ENCODE assay signal across 8 cellular contexts in genomic region chr14:86057018-86057667, GRCh38.
DNase-seq lines count a peak whose midpoint lies in the region; ATAC-seq and TF ChIP-seq lines count a peak whose summit lies in the region.

No MANE protein-coding gene starts in this region.

- H3K4me3 ChIP-seq in epithelial cell of esophagus (ENCODE audit: low read length) (no peak overlapping the region), prostate gland (no peak overlapping the region)

- WGBS in prostate gland = 49% methylated on average over 3 of the region's 3 CpGs

- CTCF ChIA-PET in RWPE1 (lab: Yijun Ruan, JAX) = interaction anchor here (0.5 to 0.6 kb wide), 2 partner anchors 365 to 710 kb away, joined by 3 to 4 read pairs; no protein-coding TSS in a partner anchor

- no peaks in the 10 kb centered on the region for H3K36me3 ChIP-seq in prostate gland

- no peak overlapping the region for H3K27ac ChIP-seq in RWPE1
- no peak overlapping the region for H3K27ac ChIP-seq in prostate gland

- no peaks in the 10 kb centered on the region for H3K27me3 ChIP-seq in prostate gland (replicated peaks; ENCODE audit: insufficient read depth)

- no peaks in the 10 kb centered on the region for H3K4me1 ChIP-seq in prostate gland (replicated peaks)

- ATAC-seq in HG03565 (IDR thresholded peaks at IDR 0.05; ENCODE audit: unreplicated experiment) = peak; percentile 62

- peak; percentile 86 for TF ChIP-seq CTCF in RWPE1 (conservative IDR thresholded peaks at IDR 0.05; ENCODE audit: low read depth)
- TF ChIP-seq CTCF in epithelial cell of esophagus (IDR thresholded peaks at IDR 0.05; ENCODE audit: insufficient read depth, low read depth, low read length, missing control alignments) = peak; percentile 86
- peak; percentile 48 to 54 (median 51) for TF ChIP-seq CTCF in prostate gland (IDR thresholded peaks at IDR 0.05)

- POLR2A ChIA-PET in RWPE1 (lab: Yijun Ruan, JAX; ENCODE audit: low non-redundant PET) = no interaction called here

- no peaks in the 10 kb centered on the region for H3K9me3 ChIP-seq in prostate gland

- no peak for TF ChIP-seq POLR2A in prostate gland (IDR thresholded peaks at IDR 0.05)

- intact Hi-C loops in prostate gland (cut with DNase I) = loop anchor here (10.0 kb wide), 1 partner anchor 522 kb away; the partner anchor contains the start of gene FLRT2

- peak; percentile 29 for DNase-seq in NCI-H146 (lab: John Stamatoyannopoulos, UW)
- DNase-seq in NCI-H146 treated with DMSO at 0.1 percent for 48 hours (lab: John Stamatoyannopoulos, UW; ENCODE audit: unreplicated experiment) = no peak
- DNase-seq in RWPE1 (ENCODE audit: low spot score) = peak; percentile 17
- DNase-seq in epithelial cell of esophagus (ENCODE audit: low read depth) = peak; percentile 50
- no peak for DNase-seq in prostate gland (ENCODE audit: low spot score)
- no peak for DNase-seq in central memory CD4-positive, alpha-beta T cell
- no peak for DNase-seq in mesenteric fat pad (ENCODE audit: low spot score)

Comparison
In these comparisons a context has a peak if more than half of its experiments do, and no peak if none do; other contexts are left out.
1. DNase-seq: peak in NCI-H146 (single experiment), RWPE1 (single experiment) and epithelial cell of esophagus (single experiment); none in NCI-H146 treated with DMSO at 0.1 percent for 48 hours (single experiment), prostate gland (single experiment), central memory CD4-positive, alpha-beta T cell (single experiment) and mesenteric fat pad (single experiment).
2. Peak in every context shown above with its lines, with median percentiles within 50 percentile points of each other: CTCF ChIP-seq.